33 cellular contexts compared by ENCODE assay signal in genomic region chr1:228835456-228835855, GRCh38.
"Had no signal": no experiment of that assay in that cellular context is flagged by ENCODE, and none has a peak within 500 bp of the region (broad histone marks: within the 10 kb centered on the region; RNA-seq: fewer than 3 reads in every experiment).

No MANE protein-coding gene starts in this region.

- H3K4me3 Mint-ChIP-seq: activated CD4-positive, alpha-beta memory T cell treated with anti-CD3 and anti-CD28 coated beads, Interleukin-2, amount 10 ng/mL, durations not matched to agents 7 days and 5 days; activated CD4-positive, alpha-beta T cell treated with anti-CD3 and anti-CD28 coated beads, Interleukin-2, amount 10 ng/mL, durations not matched to agents 7 days and 5 days; activated naive CD4-positive, alpha-beta T cell treated with anti-CD3 and anti-CD28 coated beads for 36 hours; activated naive CD4-positive, alpha-beta T cell treated with anti-CD3 and anti-CD28 coated beads, Interleukin-2, amount 50 U/mL, for 24 hours; activated naive CD8-positive, alpha-beta T cell treated with anti-CD3 and anti-CD28 coated beads for 36 hours; activated naive CD8-positive, alpha-beta T cell treated with anti-CD3 and anti-CD28 coated beads, Interleukin-2, amount 50 U/mL, for 24 hours; activated T-cell treated with anti-CD3 and anti-CD28 coated beads, Interleukin-2, amount 50 U/mL, for 4 hours; activated T-helper 17 cell treated with anti-CD3 and anti-CD28 coated beads, Interleukin-2, amount 50 U/mL, for 72 hours had no signal

- H3K27ac ChIP-seq: adrenal gland, epithelial cell of prostate, esophagus squamous epithelium, gastroesophageal sphincter, heart right ventricle had no signal

- H3K9me3 Mint-ChIP-seq: activated CD4-positive, alpha-beta memory T cell treated with anti-CD3 and anti-CD28 coated beads, Interleukin-2, amount 10 ng/mL, durations not matched to agents 7 days and 5 days; activated CD4-positive, alpha-beta T cell treated with anti-CD3 and anti-CD28 coated beads, Interleukin-2, amount 10 ng/mL, durations not matched to agents 7 days and 5 days; activated naive CD4-positive, alpha-beta T cell treated with anti-CD3 and anti-CD28 coated beads for 36 hours; activated naive CD4-positive, alpha-beta T cell treated with anti-CD3 and anti-CD28 coated beads, Interleukin-2, amount 50 U/mL, for 24 hours; activated naive CD8-positive, alpha-beta T cell treated with anti-CD3 and anti-CD28 coated beads for 36 hours; activated naive CD8-positive, alpha-beta T cell treated with anti-CD3 and anti-CD28 coated beads, Interleukin-2, amount 50 U/mL, for 24 hours; activated T-cell treated with anti-CD3 and anti-CD28 coated beads, Interleukin-2, amount 50 U/mL, for 4 hours; activated T-helper 17 cell treated with anti-CD3 and anti-CD28 coated beads, Interleukin-2, amount 50 U/mL, for 72 hours had no signal

- H3K27me3 ChIP-seq: adrenal gland, body of pancreas, gastroesophageal sphincter had no signal

- H3K36me3 ChIP-seq: adrenal gland, esophagus squamous epithelium, gastroesophageal sphincter, heart right ventricle had no signal

- DNase-seq: activated CD4-positive, alpha-beta memory T cell treated with anti-CD3 and anti-CD28 coated beads, Interleukin-2, amount 10 ng/mL, durations not matched to agents 7 days and 5 days; activated CD4-positive, alpha-beta T cell treated with anti-CD3 and anti-CD28 coated beads for 1 hour; activated CD4-positive, alpha-beta T cell treated with anti-CD3 and anti-CD28 coated beads for 4 hours; activated CD4-positive, alpha-beta T cell treated with anti-CD3 and anti-CD28 coated beads, Interleukin-2, amount 10 ng/mL, durations not matched to agents 7 days and 5 days; activated CD4-positive, alpha-beta T cell treated with anti-CD3 and anti-CD28 coated beads, Interleukin-2, amount 50 U/mL, for 4 hours; activated CD4-positive, CD25-positive, alpha-beta regulatory T cell; activated CD8-positive, alpha-beta memory T cell treated with anti-CD3 and anti-CD28 coated beads, Interleukin-2, amount 50 U/mL, for 48 hours; activated effector memory CD4-positive, alpha-beta T cell treated with Interleukin-2 at 50 U/mL for 16 hours; activated gamma-delta T cell treated with Interleukin-2 at 50 U/mL for 16 hours; activated naive CD4-positive, alpha-beta T cell treated with anti-CD3 and anti-CD28 coated beads for 36 hours; activated naive CD8-positive, alpha-beta T cell treated with anti-CD3 and anti-CD28 coated beads for 36 hours; activated naive CD8-positive, alpha-beta T cell treated with anti-CD3 and anti-CD28 coated beads, Interleukin-2, amount 50 U/mL, for 24 hours; activated T-cell treated with anti-CD3 and anti-CD28 coated beads for 4 hours; activated T-cell treated with anti-CD3 and anti-CD28 coated beads, Interleukin-2, amount 50 U/mL, for 4 hours; adrenal gland; amygdala; aorta; body of pancreas; caudate nucleus; cortex of kidney; dermis blood vessel endothelial cell; effector CD8-positive, alpha-beta T cell; esophagus squamous epithelium; foreskin melanocyte; heart right ventricle; T-helper 2 cell had no signal

- H3K27ac Mint-ChIP-seq: activated CD4-positive, alpha-beta memory T cell treated with anti-CD3 and anti-CD28 coated beads, Interleukin-2, amount 10 ng/mL, durations not matched to agents 7 days and 5 days; activated CD4-positive, alpha-beta T cell treated with anti-CD3 and anti-CD28 coated beads, Interleukin-2, amount 10 ng/mL, durations not matched to agents 7 days and 5 days; activated naive CD4-positive, alpha-beta T cell treated with anti-CD3 and anti-CD28 coated beads for 36 hours; activated naive CD4-positive, alpha-beta T cell treated with anti-CD3 and anti-CD28 coated beads, Interleukin-2, amount 50 U/mL, for 24 hours; activated naive CD8-positive, alpha-beta T cell treated with anti-CD3 and anti-CD28 coated beads for 36 hours; activated naive CD8-positive, alpha-beta T cell treated with anti-CD3 and anti-CD28 coated beads, Interleukin-2, amount 50 U/mL, for 24 hours; activated T-helper 17 cell treated with anti-CD3 and anti-CD28 coated beads, Interleukin-2, amount 50 U/mL, for 72 hours had no signal

- H3K27me3 Mint-ChIP-seq: activated CD4-positive, alpha-beta T cell treated with anti-CD3 and anti-CD28 coated beads, Interleukin-2, amount 10 ng/mL, durations not matched to agents 7 days and 5 days; activated naive CD4-positive, alpha-beta T cell treated with anti-CD3 and anti-CD28 coated beads, Interleukin-2, amount 50 U/mL, for 24 hours; activated naive CD8-positive, alpha-beta T cell treated with anti-CD3 and anti-CD28 coated beads for 36 hours; activated naive CD8-positive, alpha-beta T cell treated with anti-CD3 and anti-CD28 coated beads, Interleukin-2, amount 50 U/mL, for 24 hours had no signal

- H3K36me3 Mint-ChIP-seq: activated naive CD4-positive, alpha-beta T cell treated with anti-CD3 and anti-CD28 coated beads, Interleukin-2, amount 50 U/mL, for 24 hours; activated naive CD8-positive, alpha-beta T cell treated with anti-CD3 and anti-CD28 coated beads for 36 hours had no signal

- FAIRE-seq: colon, endometrium, endothelial cell of umbilical vein had no signal

- H3K9me3 ChIP-seq: adrenal gland, body of pancreas, esophagus squamous epithelium, gastroesophageal sphincter, heart right ventricle had no signal

- H3K4me3 ChIP-seq: adrenal gland, body of pancreas, esophagus squamous epithelium, gastroesophageal sphincter, heart right ventricle had no signal

- ATAC-seq: activated naive CD8-positive, alpha-beta T cell treated with anti-CD3 and anti-CD28 coated beads, Interleukin-2, amount 50 U/mL, for 24 hours; activated T-cell treated with anti-CD3 and anti-CD28 coated beads, Interleukin-2, amount 50 U/mL, for 4 hours; activated T-helper 17 cell treated with anti-CD3 and anti-CD28 coated beads, Interleukin-2, amount 50 U/mL, for 72 hours; body of pancreas; gastroesophageal sphincter; heart right ventricle had no signal
